Comparison of ENCODE assay signal across 15 cellular contexts in genomic region chr17:48994548-48995331, GRCh38. TPM values are rescaled to one million over a fixed set of nuclear protein-coding genes. Genes with fewer than 3 reads are reported as not detected.
DNase-seq lines count a peak whose midpoint lies in the region; ATAC-seq and TF ChIP-seq lines count a peak whose summit lies in the region.
"Had no signal": no experiment of that assay in that cellular context is flagged by ENCODE, and none has a peak within 500 bp of the region (broad histone marks: within the 10 kb centered on the region; RNA-seq: fewer than 3 reads in every experiment).

No MANE protein-coding gene starts in this region.

- H3K36me3 ChIP-seq in A673 (ENCODE audit: insufficient read depth, low read length, poor library complexity, severe bottlenecking) (peaks cover 15% of the 10 kb centered on the region), mesodermal cell (ENCODE audit: control insufficient read depth, insufficient read depth, low read length) (peaks cover 13% of the 10 kb centered on the region), Peyer's patch (no peaks in the 10 kb centered on the region)
- H3K36me3 ChIP-seq: vagina had no signal

- no peak overlapping the region for H4K91ac ChIP-seq in H9 (ENCODE audit: insufficient read length, low read depth, low read length)

- no CpG with 5 or more reads among the region's 4 CpGs for WGBS in H9 (ENCODE audit: extremely low coverage, insufficient read length, low lambda C conversion rate)
- no CpG with 5 or more reads among the region's 4 CpGs for WGBS in mesodermal cell (ENCODE audit: insufficient coverage in 2 of 2), 2 experiments

- no peak overlapping the region for H2AK5ac ChIP-seq in H9 (ENCODE audit: insufficient read length, low read length)

- peak overlapping the region; percentile 99 for H3K18ac ChIP-seq in H9 (ENCODE audit: insufficient read length, low read depth, low read length)

- peaks cover 37 to 51% of the 10 kb centered on the region in 2 experiments for H3K4me1 Mint-ChIP-seq in H9
- H3K4me1 Mint-ChIP-seq in activated T-helper 1 cell treated with anti-CD3 and anti-CD28 coated beads, Interleukin-12 subunit alpha, Interleukin-12 subunit beta, Interleukin-2, Interleukin-4 antibody, amounts not matched to agents 30 ng/mL and 10 ng/mL and 1 ng/mL, durations not matched to agents 14 hours and 24 hours and 36 hours (ENCODE audit: low read depth): peaks cover 24% of the 10 kb centered on the region

- H3K27ac ChIP-seq in A673 (ENCODE audit: low read depth, low read length, poor library complexity, severe bottlenecking): peak overlapping the region; percentile 100
- H3K27ac ChIP-seq in H9 (ENCODE audit: insufficient read length, low read depth, low read length): peak overlapping the region; percentile 79
- H3K27ac ChIP-seq in mesodermal cell (ENCODE audit: low read depth, low read length, severe bottlenecking): peak overlapping the region; percentile 98
- H3K27ac ChIP-seq in Peyer's patch: no peak overlapping the region
- H3K27ac ChIP-seq in dorsolateral prefrontal cortex: no peak overlapping the region
- H3K27ac ChIP-seq: C4-2B, parathyroid adenoma, vagina had no signal

- no peak overlapping the region for H2BK12ac ChIP-seq in H9 (ENCODE audit: insufficient read length, low read depth, low read length)

- peaks cover 18% of the 10 kb centered on the region for H3K23me2 ChIP-seq in H9 (ENCODE audit: insufficient read length, low read depth, low read length, poor library complexity, severe bottlenecking)

- no peaks in the 10 kb centered on the region for H3K79me1 ChIP-seq in H9 (ENCODE audit: insufficient read depth, low read depth, low read length, poor library complexity, severe bottlenecking)

- TF ChIP-seq CTCF in A673 (conservative IDR thresholded peaks at IDR 0.05; ENCODE audit: low read depth, low read length): no peak
- TF ChIP-seq CTCF in H9 (conservative IDR thresholded peaks at IDR 0.05): no peak
- no peak for TF ChIP-seq CTCF in Peyer's patch (IDR thresholded peaks at IDR 0.05)
- TF ChIP-seq CTCF in dorsolateral prefrontal cortex (IDR thresholded peaks at IDR 0.05 in 54 of 56, conservative IDR thresholded peaks at IDR 0.05 in 2 of 56; ENCODE audit: low read depth in 1 of 56, partially characterized antibody in 56 of 56): no peak

- H4K8ac ChIP-seq in H9 (replicated peaks; ENCODE audit: insufficient read length, low read depth, low read length): no peak overlapping the region

- no peak overlapping the region for H3K56ac ChIP-seq in H9 (ENCODE audit: insufficient read length, low read depth, low read length)

- peak overlapping the region; percentile 80; the same call in 1 of the 2 replicates for H3K14ac ChIP-seq in H9 (ENCODE audit: insufficient read depth, low read length)

- TF ChIP-seq POLR2A in Peyer's patch (IDR thresholded peaks at IDR 0.05): no peak

- peak overlapping the region; percentile 62 for H2BK120ac ChIP-seq in H9 (ENCODE audit: low read depth, low read length, poor library complexity, severe bottlenecking)

- H2BK20ac ChIP-seq in H9 (ENCODE audit: low read depth, low read length, poor library complexity, severe bottlenecking): no peak overlapping the region

- H3K23ac ChIP-seq in H9 (ENCODE audit: insufficient read length, low read depth, low read length): no peak overlapping the region

- no peaks in the 10 kb centered on the region; the same call in 1 of the 2 replicates for H3K27me3 Mint-ChIP-seq in H9 (ENCODE audit: low read depth)
- H3K27me3 Mint-ChIP-seq in activated T-helper 1 cell treated with anti-CD3 and anti-CD28 coated beads, Interleukin-12 subunit alpha, Interleukin-12 subunit beta, Interleukin-2, Interleukin-4 antibody, amounts not matched to agents 30 ng/mL and 10 ng/mL and 1 ng/mL, durations not matched to agents 14 hours and 24 hours and 36 hours (ENCODE audit: insufficient read depth): peaks cover 80% of the 10 kb centered on the region

- no peak for ATAC-seq in HG02852 (IDR thresholded peaks at IDR 0.05; ENCODE audit: unreplicated experiment)
- ATAC-seq: Right ventricle myocardium inferior had no signal

- peak overlapping the region; percentile 93 to 100 for H3K4me3 Mint-ChIP-seq in H9
- peak overlapping the region; percentile 39 for H3K4me3 Mint-ChIP-seq in activated T-helper 1 cell treated with anti-CD3 and anti-CD28 coated beads, Interleukin-12 subunit alpha, Interleukin-12 subunit beta, Interleukin-2, Interleukin-4 antibody, amounts not matched to agents 30 ng/mL and 10 ng/mL and 1 ng/mL, durations not matched to agents 14 hours and 24 hours and 36 hours
- H3K4me3 Mint-ChIP-seq: activated CD4-positive, alpha-beta memory T cell treated with anti-CD3 and anti-CD28 coated beads for 36 hours had no signal

- peaks cover 21% of the 10 kb centered on the region; the same call in 1 of the 2 replicates for H3K79me2 ChIP-seq in H9 (ENCODE audit: insufficient read depth, low read length)
- H3K79me2 ChIP-seq: parathyroid adenoma had no signal

- H2BK5ac ChIP-seq in H9 (ENCODE audit: insufficient read length, low read length): no peak overlapping the region

- no peak overlapping the region for H2AFZ ChIP-seq in H9 (ENCODE audit: low read length)
- H2AFZ ChIP-seq: parathyroid adenoma had no signal

- no peaks in the 10 kb centered on the region for H4K20me1 ChIP-seq in H9 (ENCODE audit: control insufficient read depth, insufficient read depth, insufficient read length)

- H3K4ac ChIP-seq in H9 (ENCODE audit: low read depth, low read length): no peak overlapping the region; the same call in 1 of the 2 replicates

- peak overlapping the region; percentile 99 for H3K27ac Mint-ChIP-seq in H9
- H3K27ac Mint-ChIP-seq in activated T-helper 1 cell treated with anti-CD3 and anti-CD28 coated beads, Interleukin-12 subunit alpha, Interleukin-12 subunit beta, Interleukin-2, Interleukin-4 antibody, amounts not matched to agents 30 ng/mL and 10 ng/mL and 1 ng/mL, durations not matched to agents 14 hours and 24 hours and 36 hours: peak overlapping the region; percentile 50
- H3K27ac Mint-ChIP-seq: activated CD4-positive, alpha-beta memory T cell treated with anti-CD3 and anti-CD28 coated beads for 36 hours had no signal

- peaks cover 13 to 16% (median 15%) of the 10 kb centered on the region in 3 experiments for H3K36me3 Mint-ChIP-seq in H9 (ENCODE audit: insufficient read depth in 1 of 3, low read depth in 3 of 3)
- peaks cover 3% of the 10 kb centered on the region for H3K36me3 Mint-ChIP-seq in activated T-helper 1 cell treated with anti-CD3 and anti-CD28 coated beads, Interleukin-12 subunit alpha, Interleukin-12 subunit beta, Interleukin-2, Interleukin-4 antibody, amounts not matched to agents 30 ng/mL and 10 ng/mL and 1 ng/mL, durations not matched to agents 14 hours and 24 hours and 36 hours (ENCODE audit: low read depth)
- H3K36me3 Mint-ChIP-seq: activated CD4-positive, alpha-beta memory T cell treated with anti-CD3 and anti-CD28 coated beads for 36 hours had no signal

- peak overlapping the region; percentile 55 for H3K4me2 ChIP-seq in H9 (ENCODE audit: insufficient read depth, insufficient read length, low read length)

- POLR2A ChIA-PET in A673 (lab: Charles Lee; ENCODE audit: low non-redundant PET): no interaction called here

- CTCF ChIA-PET in A673 (lab: Charles Lee): interaction anchor here (0.6 kb wide), 1 partner anchor 266 kb away, joined by 3 read pairs; the partner anchor contains the start of gene HOXB13

- peak overlapping the region; percentile 98 for H3K9ac ChIP-seq in H9 (ENCODE audit: extremely low read depth, insufficient read length, low read length)
- H3K9ac ChIP-seq: parathyroid adenoma had no signal

- H3K4me3 ChIP-seq in A673 (ENCODE audit: low read depth, low read length, poor library complexity, severe bottlenecking) (peak overlapping the region; percentile 97), mesodermal cell (ENCODE audit: extremely low read depth, insufficient read depth, low read length, poor library complexity, severe bottlenecking) (peak overlapping the region; percentile 97), Peyer's patch (no peak overlapping the region), dorsolateral prefrontal cortex (no peak overlapping the region)
- H3K4me3 ChIP-seq: vagina had no signal

- H3K4me1 ChIP-seq in A673 (ENCODE audit: insufficient read depth, low read length, poor library complexity, severe bottlenecking): peaks cover 44% of the 10 kb centered on the region
- H3K4me1 ChIP-seq in H9 (ENCODE audit: insufficient read depth, low read length): 0 out of 2 replicates have a peak, but pooled peaks cover 2% of the 10 kb centered on the region
- H3K4me1 ChIP-seq in mesodermal cell (ENCODE audit: control insufficient read depth, insufficient read depth, low read length, poor library complexity, severe bottlenecking): peaks cover 32% of the 10 kb centered on the region
- peaks cover 3 to 32% (median 19%) of the 10 kb centered on the region in 4 donors for H3K4me1 ChIP-seq in Peyer's patch
- H3K4me1 ChIP-seq: parathyroid adenoma had no signal

- intact Hi-C loops in A673 (cut with micrococcal nuclease; ENCODE audit: unreplicated experiment): loop anchor here (5.0 kb wide), 2 partner anchors 38 to 272 kb away; partner anchors contain the start of genes PRAC1 and PRAC2
- intact Hi-C loops in activated T-helper 1 cell treated with anti-CD3 and anti-CD28 coated beads, Interleukin-12 subunit alpha, Interleukin-12 subunit beta, Interleukin-2, Interleukin-4 antibody, amounts not matched to agents 30 ng/mL and 10 ng/mL and 1 ng/mL, durations not matched to agents 14 hours and 24 hours and 36 hours (cut with micrococcal nuclease): loop anchor here (1.0 to 10.0 kb wide), 5 partner anchors 276 to 970 kb away; partner anchors contain the start of genes DLX4, HOXB7 and NGFR
- intact Hi-C loops in dorsolateral prefrontal cortex (cut with DNase I): loop anchor here in 1 of 2 donors (10.0 kb wide), 1 partner anchor 250 kb away; no protein-coding TSS in a partner anchor

- H4K5ac ChIP-seq in H9 (ENCODE audit: insufficient read length, low read depth, low read length): no peak overlapping the region

- H2BK15ac ChIP-seq in H9 (ENCODE audit: low read depth, low read length): no peak overlapping the region

- TSS peak; percentile 60 for BruUV-seq in A673 (replicated peaks; lab: Mats Ljungman, UMichigan)

- H3T11ph ChIP-seq in H9 (ENCODE audit: low read length): peak overlapping the region; percentile 70

- H3K9me3 ChIP-seq in A673 (ENCODE audit: low read depth, low read length, poor library complexity, severe bottlenecking) (no peaks in the 10 kb centered on the region), H9 (ENCODE audit: control insufficient read depth, low read depth, low read length) (no peaks in the 10 kb centered on the region), mesodermal cell (ENCODE audit: control insufficient read depth, low read length) (no peaks in the 10 kb centered on the region), Peyer's patch (no peaks in the 10 kb centered on the region)
- H3K9me3 ChIP-seq: vagina had no signal

- peak; percentile 67 for DNase-seq in A673 (ENCODE audit: low spot score)
- DNase-seq in H9: no peak
- DNase-seq in activated T-helper 1 cell treated with anti-CD3 and anti-CD28 coated beads, Interleukin-12 subunit alpha, Interleukin-12 subunit beta, Interleukin-2, Interleukin-4 antibody, amounts not matched to agents 30 ng/mL and 10 ng/mL and 1 ng/mL, durations not matched to agents 14 hours and 24 hours and 36 hours (ENCODE audit: low spot score): no peak
- DNase-seq in Peyer's patch: no peak
- DNase-seq in SIG-M5 (lab: John Stamatoyannopoulos, UW): no peak
- DNase-seq in dorsolateral prefrontal cortex: no peak
- DNase-seq: activated CD4-positive, alpha-beta memory T cell treated with anti-CD3 and anti-CD28 coated beads for 36 hours; amygdala had no signal

- H3K9me3 Mint-ChIP-seq in H9: peaks cover 4% of the 10 kb centered on the region in 2 experiments; a peak in 3 of 5 replicates
- H3K9me3 Mint-ChIP-seq in activated T-helper 1 cell treated with anti-CD3 and anti-CD28 coated beads, Interleukin-12 subunit alpha, Interleukin-12 subunit beta, Interleukin-2, Interleukin-4 antibody, amounts not matched to agents 30 ng/mL and 10 ng/mL and 1 ng/mL, durations not matched to agents 14 hours and 24 hours and 36 hours: no peaks in the 10 kb centered on the region
- H3K9me3 Mint-ChIP-seq: activated CD4-positive, alpha-beta memory T cell treated with anti-CD3 and anti-CD28 coated beads for 36 hours had no signal

- H3K27me3 ChIP-seq in A673 (replicated peaks; ENCODE audit: insufficient read depth, low read depth, low read length, poor library complexity) (no peaks in the 10 kb centered on the region), H9 (ENCODE audit: insufficient read depth, low read length) (no peaks in the 10 kb centered on the region), Peyer's patch (peaks cover 0 to 82% of the 10 kb centered on the region in 2 donors), dorsolateral prefrontal cortex (peaks cover 29 to 100% (median 98%) of the 10 kb centered on the region in 45 donors)

RNA-seq across cellular contexts. Expression of gene IGF2BP1, which starts 2.4 kb away (rescaled TPM):
- total RNA-seq in A673 (2021): 495 and 517 TPM in 2 replicates
- 432 and 434 TPM in 2 replicates for total RNA-seq in H9 (2021)
- total RNA-seq in activated T-helper 1 cell treated with anti-CD3 and anti-CD28 coated beads, Interleukin-12 subunit alpha, Interleukin-12 subunit beta, Interleukin-2, Interleukin-4 antibody, amounts not matched to agents 30 ng/mL and 10 ng/mL and 1 ng/mL, durations not matched to agents 14 hours and 24 hours and 36 hours: not detected in 2 replicates
- polyA plus RNA-seq in mesodermal cell (2013, experiment 1 of 2): 132 TPM
- polyA plus RNA-seq in mesodermal cell (2013, experiment 2 of 2): 126 TPM
- total RNA-seq in Peyer's patch: under 1 TPM in 1 of 4 donors, not detected in 3; 0.54 TPM
- not detected for total RNA-seq in dorsolateral prefrontal cortex
- total RNA-seq: Right ventricle myocardium inferior, vagina had no signal

RNA-seq across cellular contexts. Expression of gene GIP, which starts 26.3 kb away (rescaled TPM):
- 0.88 and 1.1 TPM in 2 replicates for total RNA-seq in A673 (2021)
- total RNA-seq in H9 (2021): not detected in 2 replicates
- not detected in 2 replicates for total RNA-seq in activated T-helper 1 cell treated with anti-CD3 and anti-CD28 coated beads, Interleukin-12 subunit alpha, Interleukin-12 subunit beta, Interleukin-2, Interleukin-4 antibody, amounts not matched to agents 30 ng/mL and 10 ng/mL and 1 ng/mL, durations not matched to agents 14 hours and 24 hours and 36 hours
- 0.77 TPM for polyA plus RNA-seq in mesodermal cell (2013, experiment 1 of 2)
- 1.3 TPM for polyA plus RNA-seq in mesodermal cell (2013, experiment 2 of 2)
- total RNA-seq in Peyer's patch: not detected
- total RNA-seq in dorsolateral prefrontal cortex: not detected
- total RNA-seq: activated CD4-positive, alpha-beta memory T cell treated with anti-CD3 and anti-CD28 coated beads for 36 hours; HT1080; Right ventricle myocardium inferior; vagina had no signal

RNA-seq across cellular contexts. Expression of gene SNF8, which starts 50.1 kb away (rescaled TPM):
- total RNA-seq in A673 (2021): 177 and 188 TPM in 2 replicates
- 129 and 139 TPM in 2 replicates for total RNA-seq in H9 (2021)
- 148 and 163 TPM in 2 replicates for total RNA-seq in activated T-helper 1 cell treated with anti-CD3 and anti-CD28 coated beads, Interleukin-12 subunit alpha, Interleukin-12 subunit beta, Interleukin-2, Interleukin-4 antibody, amounts not matched to agents 30 ng/mL and 10 ng/mL and 1 ng/mL, durations not matched to agents 14 hours and 24 hours and 36 hours
- 163 TPM for polyA plus RNA-seq in mesodermal cell (2013, experiment 1 of 2)
- polyA plus RNA-seq in mesodermal cell (2013, experiment 2 of 2): 133 TPM
- 10 to 100 TPM; 60.2 to 80.9 (median 66.4) TPM for total RNA-seq in Peyer's patch
- 100 to 1,000 TPM in 1 of 120 experiments, 10 to 100 TPM in 119; 50.1 to 104 (median 70.5) TPM for total RNA-seq in dorsolateral prefrontal cortex

Comparison
In these comparisons a context has a peak if more than half of its experiments do, and no peak if none do; other contexts are left out.
1. H3K27ac ChIP-seq: peak in A673 (single experiment), H9 (single experiment) and mesodermal cell (single experiment); none in Peyer's patch (0 of 4) and dorsolateral prefrontal cortex (0 of 59).
2. H3K4me3 ChIP-seq: peak in A673 (single experiment) and mesodermal cell (single experiment); none in Peyer's patch (0 of 4) and dorsolateral prefrontal cortex (0 of 59).
3. RNA of gene IGF2BP1, which starts 2.4 kb away (total RNA-seq): 495 to 517 TPM in A673 and 432 to 434 TPM in H9; not detected in activated T-helper 1 cell treated with anti-CD3 and anti-CD28 coated beads, Interleukin-12 subunit alpha, Interleukin-12 subunit beta, Interleukin-2, Interleukin-4 antibody, amounts not matched to agents 30 ng/mL and 10 ng/mL and 1 ng/mL, durations not matched to agents 14 hours and 24 hours and 36 hours, 0.54 TPM in Peyer's patch and not detected in dorsolateral prefrontal cortex; every median in the first group is over 100 times any median in the second.